15 cellular contexts compared by ENCODE assay signal in genomic region chr5:96066386-96066719, GRCh38.
DNase-seq lines count a peak whose midpoint lies in the region; ATAC-seq and TF ChIP-seq lines count a peak whose summit lies in the region.
"Had no signal": no experiment of that assay in that cellular context is flagged by ENCODE, and none has a peak within 500 bp of the region (broad histone marks: within the 10 kb centered on the region; RNA-seq: fewer than 3 reads in every experiment).

No MANE protein-coding gene starts in this region.

- TF ChIP-seq CTCF in mucosa of descending colon (IDR thresholded peaks at IDR 0.05): no peak

- no peaks in the 10 kb centered on the region for H3K36me3 ChIP-seq in mucosa of descending colon (ENCODE audit: low read depth)
- H3K36me3 ChIP-seq: gastrocnemius medialis, right lobe of liver had no signal

- intact Hi-C loops in activated CD4-positive, alpha-beta memory T cell treated with anti-CD3 and anti-CD28 coated beads for 36 hours (cut with micrococcal nuclease): no loop called here
- intact Hi-C loops in mucosa of descending colon (cut with DNase I, micrococcal nuclease): no loop called here

- peak overlapping the region; percentile 2 for H3K4me3 Mint-ChIP-seq in stimulated activated naive CD8-positive, alpha-beta T cell treated with anti-CD3 and anti-CD28 coated beads, Interleukin-15, Interleukin-2, amounts not matched to agents 100 ng/mL and 50 ng/mL, for 24 hours
- H3K4me3 Mint-ChIP-seq in activated CD4-positive, alpha-beta memory T cell treated with anti-CD3 and anti-CD28 coated beads for 36 hours: no peak overlapping the region
- no peak overlapping the region for H3K4me3 Mint-ChIP-seq in immature natural killer cell
- H3K4me3 Mint-ChIP-seq: memory B cell had no signal

- H3K9me3 Mint-ChIP-seq in stimulated activated naive CD8-positive, alpha-beta T cell treated with anti-CD3 and anti-CD28 coated beads, Interleukin-15, Interleukin-2, amounts not matched to agents 100 ng/mL and 50 ng/mL, for 24 hours: no peaks in the 10 kb centered on the region
- no peaks in the 10 kb centered on the region for H3K9me3 Mint-ChIP-seq in activated CD4-positive, alpha-beta memory T cell treated with anti-CD3 and anti-CD28 coated beads for 36 hours
- H3K9me3 Mint-ChIP-seq in immature natural killer cell: no peaks in the 10 kb centered on the region
- H3K9me3 Mint-ChIP-seq: memory B cell had no signal

- no peak overlapping the region for H3K4me3 ChIP-seq in mucosa of descending colon
- H3K4me3 ChIP-seq: gastrocnemius medialis, right lobe of liver had no signal

- POLR2A ChIA-PET in activated CD4-positive, alpha-beta memory T cell treated with anti-CD3 and anti-CD28 coated beads for 36 hours (lab: Charles Lee): interaction anchor here (0.7 to 2.1 kb wide), 3 partner anchors 12 to 105 kb away, joined by 4 to 5 read pairs (median 4); no protein-coding TSS in a partner anchor

- H3K4me1 Mint-ChIP-seq in stimulated activated naive CD8-positive, alpha-beta T cell treated with anti-CD3 and anti-CD28 coated beads, Interleukin-15, Interleukin-2, amounts not matched to agents 100 ng/mL and 50 ng/mL, for 24 hours (ENCODE audit: low read depth): peaks cover 77% of the 10 kb centered on the region
- H3K4me1 Mint-ChIP-seq in activated CD4-positive, alpha-beta memory T cell treated with anti-CD3 and anti-CD28 coated beads for 36 hours (ENCODE audit: low read depth): peaks cover 50% of the 10 kb centered on the region
- H3K4me1 Mint-ChIP-seq in immature natural killer cell: peaks cover 7 to 13% of the 10 kb centered on the region in 2 donors
- H3K4me1 Mint-ChIP-seq: memory B cell had no signal

- peaks cover 9% of the 10 kb centered on the region for H3K4me1 ChIP-seq in mucosa of descending colon (ENCODE audit: low read depth)
- H3K4me1 ChIP-seq: gastrocnemius medialis, right lobe of liver had no signal

- H3K9me3 ChIP-seq in mucosa of descending colon: no peaks in the 10 kb centered on the region
- H3K9me3 ChIP-seq: gastrocnemius medialis, right lobe of liver had no signal

- no peak for ATAC-seq in stimulated activated naive CD8-positive, alpha-beta T cell treated with anti-CD3 and anti-CD28 coated beads, Interleukin-15, Interleukin-2, amounts not matched to agents 100 U/mL and 50 U/mL, for 24 hours
- no peak for ATAC-seq in mucosa of descending colon
- ATAC-seq: gastrocnemius medialis had no signal

- no peak for DNase-seq in stimulated activated naive CD8-positive, alpha-beta T cell treated with anti-CD3 and anti-CD28 coated beads, Interleukin-15, Interleukin-2, amounts not matched to agents 100 U/mL and 50 U/mL, for 24 hours
- no peak for DNase-seq in activated CD4-positive, alpha-beta memory T cell treated with anti-CD3 and anti-CD28 coated beads for 36 hours
- peak; percentile 45 for DNase-seq in fibroblast of peridontal ligament (ENCODE audit: extremely low read depth)
- DNase-seq in mucosa of descending colon: no peak
- DNase-seq in iPS-NIHi11 (ENCODE audit: low spot score): no peak
- no peak for DNase-seq in immature natural killer cell
- no peak for DNase-seq in COR-L47 (lab: John Stamatoyannopoulos, UW)
- DNase-seq: activated CD4-positive, alpha-beta T cell treated with anti-CD3 and anti-CD28 coated beads, Interleukin-2, amount 50 U/mL, for 4 hours; central memory CD4-positive, alpha-beta T cell; gastrocnemius medialis; NCI-H1092; right lobe of liver; SIG-M5 had no signal

- H3K36me3 Mint-ChIP-seq in stimulated activated naive CD8-positive, alpha-beta T cell treated with anti-CD3 and anti-CD28 coated beads, Interleukin-15, Interleukin-2, amounts not matched to agents 100 ng/mL and 50 ng/mL, for 24 hours (ENCODE audit: low read depth): no peaks in the 10 kb centered on the region
- H3K36me3 Mint-ChIP-seq in activated CD4-positive, alpha-beta memory T cell treated with anti-CD3 and anti-CD28 coated beads for 36 hours: no peaks in the 10 kb centered on the region
- no peaks in the 10 kb centered on the region for H3K36me3 Mint-ChIP-seq in immature natural killer cell
- H3K36me3 Mint-ChIP-seq: memory B cell had no signal

- no peaks in the 10 kb centered on the region for H3K27me3 Mint-ChIP-seq in stimulated activated naive CD8-positive, alpha-beta T cell treated with anti-CD3 and anti-CD28 coated beads, Interleukin-15, Interleukin-2, amounts not matched to agents 100 ng/mL and 50 ng/mL, for 24 hours
- no peaks in the 10 kb centered on the region for H3K27me3 Mint-ChIP-seq in activated CD4-positive, alpha-beta memory T cell treated with anti-CD3 and anti-CD28 coated beads for 36 hours
- H3K27me3 Mint-ChIP-seq in immature natural killer cell (ENCODE audit: low read depth in 3 of 3): peaks cover 0 to 2% (median 1%) of the 10 kb centered on the region in 3 donors
- H3K27me3 Mint-ChIP-seq: memory B cell had no signal

- H3K27ac Mint-ChIP-seq in stimulated activated naive CD8-positive, alpha-beta T cell treated with anti-CD3 and anti-CD28 coated beads, Interleukin-15, Interleukin-2, amounts not matched to agents 100 ng/mL and 50 ng/mL, for 24 hours: peak overlapping the region; percentile 91
- H3K27ac Mint-ChIP-seq in activated CD4-positive, alpha-beta memory T cell treated with anti-CD3 and anti-CD28 coated beads for 36 hours: peak overlapping the region; percentile 83
- H3K27ac Mint-ChIP-seq in immature natural killer cell: no peak overlapping the region
- H3K27ac Mint-ChIP-seq: memory B cell had no signal

- CTCF ChIA-PET in activated CD4-positive, alpha-beta memory T cell treated with anti-CD3 and anti-CD28 coated beads for 36 hours (lab: Charles Lee): interaction anchor here (1.0 to 1.8 kb wide), 3 partner anchors 9 to 269 kb away, joined by 3 to 7 read pairs (median 4); no protein-coding TSS in a partner anchor

Comparison
In these comparisons a context has a peak if more than half of its experiments do, and no peak if none do; other contexts are left out.
1. H3K27ac Mint-ChIP-seq: peak in stimulated activated naive CD8-positive, alpha-beta T cell treated with anti-CD3 and anti-CD28 coated beads, Interleukin-15, Interleukin-2, amounts not matched to agents 100 ng/mL and 50 ng/mL, for 24 hours (single experiment) and activated CD4-positive, alpha-beta memory T cell treated with anti-CD3 and anti-CD28 coated beads for 36 hours (single experiment); none in immature natural killer cell (0 of 6).